In the genomic region with DNA sequence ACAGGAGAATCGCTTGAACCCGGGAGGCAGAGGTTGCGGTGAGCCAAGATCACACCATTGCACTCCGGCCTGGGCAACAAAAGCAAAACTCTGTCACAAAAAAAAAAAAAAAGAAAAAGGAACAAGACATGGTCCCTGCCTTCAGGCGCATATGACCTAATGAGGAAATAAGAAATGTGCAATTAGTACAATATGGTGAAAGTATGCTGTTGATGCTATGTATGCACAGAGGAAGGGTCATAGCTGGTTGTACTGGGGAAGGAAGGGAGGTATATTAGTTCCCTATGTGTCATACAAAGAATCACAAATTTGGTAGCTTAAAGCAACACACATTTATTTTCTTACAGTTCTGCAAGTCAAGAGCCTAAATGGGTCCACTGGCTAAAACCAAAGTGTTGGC, we compare ENCODE assay signal across 30 cellular contexts.
DNase-seq lines count a peak whose midpoint lies in the region; ATAC-seq and TF ChIP-seq lines count a peak whose summit lies in the region.
"Had no signal": no experiment of that assay in that cellular context is flagged by ENCODE, and none has a peak within 500 bp of the region (broad histone marks: within the 10 kb centered on the region; RNA-seq: fewer than 3 reads in every experiment).

No MANE protein-coding gene starts in this region.

- CTCF ChIA-PET in T-cell (lab: Charles Lee), result interaction anchor here (0.7 to 0.8 kb wide), 2 partner anchors 9 to 19 kb away, joined by 3 read pairs; no protein-coding TSS in a partner anchor

- ATAC-seq in central memory CD8-positive, alpha-beta T cell (replicated peaks; ENCODE audit: extremely low read depth, poor library complexity, severe bottlenecking), result peak; percentile 36
- ATAC-seq in T-cell (replicated peaks in 1 of 4), result no peak
- ATAC-seq: gastrocnemius medialis had no signal

- DNase-seq in CD14-positive monocyte (ENCODE audit: low spot score) (peak; percentile 57), MV-4-11 (lab: John Stamatoyannopoulos, UW) (peak; percentile 82), T-cell (no peak), COLO829 (ENCODE audit: low spot score) (no peak), COLO668 (lab: John Stamatoyannopoulos, UW; ENCODE audit: unreplicated experiment) (no peak), NCI-H128 (lab: John Stamatoyannopoulos, UW; ENCODE audit: unreplicated experiment) (no peak)
- DNase-seq in central memory CD8-positive, alpha-beta T cell (ENCODE audit: low spot score in 2 of 2), result no peak
- DNase-seq: activated CD4-positive, alpha-beta memory T cell treated with anti-CD3 and anti-CD28 coated beads, Interleukin-2, amount 10 ng/mL, durations not matched to agents 7 days and 5 days; activated CD4-positive, CD25-positive, alpha-beta regulatory T cell treated with anti-CD3 and anti-CD28 coated beads, Interleukin-2, amount 50 U/mL, for 72 hours; gastrocnemius medialis; hippocampal formation; KG1; MG63; midbrain; NCI-H1436 treated with DMSO at 0.1 percent for 48 hours; NCI-H446; NCI-H774; pancreas; retina; SHP77 treated with DMSO at 0.1 percent for 48 hours; stimulated activated CD4-positive, alpha-beta T cell treated with anti-CD3 and anti-CD28 coated beads, Interleukin-4, amount 100 ng/mL, for 1 hour; substantia nigra; T-helper 1 cell; uterus had no signal

- H3K4me3 Mint-ChIP-seq in CD14-positive monocyte, result peak overlapping the region; percentile 51 to 58
- H3K4me3 Mint-ChIP-seq in central memory CD8-positive, alpha-beta T cell, result no peak overlapping the region
- H3K4me3 Mint-ChIP-seq in T-cell, result no peak overlapping the region
- H3K4me3 Mint-ChIP-seq: activated CD4-positive, alpha-beta memory T cell treated with anti-CD3 and anti-CD28 coated beads, Interleukin-2, amount 10 ng/mL, durations not matched to agents 7 days and 5 days; activated naive CD8-positive, alpha-beta T cell had no signal

- peaks cover 0 to 3% (median 0%) of the 10 kb centered on the region in 7 donors for H3K9me3 Mint-ChIP-seq in CD14-positive monocyte
- H3K9me3 Mint-ChIP-seq in central memory CD8-positive, alpha-beta T cell, result no peaks in the 10 kb centered on the region
- peaks cover 0 to 3% (median 0%) of the 10 kb centered on the region in 3 donors for H3K9me3 Mint-ChIP-seq in T-cell
- H3K9me3 Mint-ChIP-seq: activated CD4-positive, alpha-beta memory T cell treated with anti-CD3 and anti-CD28 coated beads, Interleukin-2, amount 10 ng/mL, durations not matched to agents 7 days and 5 days; activated T-helper 2 cell treated with anti-CD3 and anti-CD28 coated beads, Interferon-gamma antibody, Interleukin-2, Interleukin-4, amounts not matched to agents 10 μg/mL and 5 μg/mL and 100 μg/mL, durations not matched to agents 14 hours and 24 hours and 36 hours had no signal

- H3K4me3 ChIP-seq in mucosa of rectum (ENCODE audit: low read length in 2 of 2), result no peak overlapping the region
- H3K4me3 ChIP-seq: ascending aorta; BLaER1 treated with 17β-estradiol and CSF1 and Interleukin-3, amounts not matched to agents 10 nM and 100 nM; cardiac muscle cell; gastrocnemius medialis; MG63; pancreas; uterus had no signal

- no peak overlapping the region for H3K9ac ChIP-seq in mucosa of rectum (ENCODE audit: low read depth in 1 of 2, low read length in 2 of 2)
- H3K9ac ChIP-seq: BLaER1 treated with 17β-estradiol and CSF1 and Interleukin-3, amounts not matched to agents 10 nM and 100 nM had no signal

- H3K27ac Mint-ChIP-seq in CD14-positive monocyte (peak overlapping the region; percentile 96 to 100 (median 99)), T-cell (no peak overlapping the region)
- H3K27ac Mint-ChIP-seq in central memory CD8-positive, alpha-beta T cell (ENCODE audit: low read depth), result no peak overlapping the region
- H3K27ac Mint-ChIP-seq: activated CD4-positive, alpha-beta memory T cell treated with anti-CD3 and anti-CD28 coated beads, Interleukin-2, amount 10 ng/mL, durations not matched to agents 7 days and 5 days; activated naive CD8-positive, alpha-beta T cell; activated T-helper 2 cell treated with anti-CD3 and anti-CD28 coated beads, Interferon-gamma antibody, Interleukin-2, Interleukin-4, amounts not matched to agents 10 μg/mL and 5 μg/mL and 100 μg/mL, durations not matched to agents 14 hours and 24 hours and 36 hours had no signal

- no peaks in the 10 kb centered on the region for H3K36me3 ChIP-seq in mucosa of rectum (ENCODE audit: control insufficient read depth in 2 of 2, insufficient read depth in 2 of 2, low read length in 2 of 2)
- H3K36me3 ChIP-seq: ascending aorta; BLaER1 treated with 17β-estradiol and CSF1 and Interleukin-3, amounts not matched to agents 10 nM and 100 nM; cardiac muscle cell; gastrocnemius medialis; MG63; pancreas; uterus had no signal

- peaks cover 0 to 3% (median 3%) of the 10 kb centered on the region in 3 donors for H3K27me3 Mint-ChIP-seq in CD14-positive monocyte (ENCODE audit: low read depth in 3 of 3)
- H3K27me3 Mint-ChIP-seq in central memory CD8-positive, alpha-beta T cell, result peaks cover 12% of the 10 kb centered on the region
- peaks cover 2 to 9% of the 10 kb centered on the region in 2 donors for H3K27me3 Mint-ChIP-seq in T-cell

- peaks cover 10 to 20% of the 10 kb centered on the region in 2 donors for H3K4me1 ChIP-seq in mucosa of rectum (ENCODE audit: control insufficient read depth in 2 of 2, insufficient read depth in 2 of 2, low read length in 2 of 2)
- H3K4me1 ChIP-seq: ascending aorta, gastrocnemius medialis, pancreas, uterus had no signal

- no peak for TF ChIP-seq CTCF in CD14-positive monocyte (IDR thresholded peaks at IDR 0.05)

- H3K9me3 ChIP-seq in mucosa of rectum (ENCODE audit: control insufficient read depth in 2 of 2, low read length in 2 of 2), result no peaks in the 10 kb centered on the region
- H3K9me3 ChIP-seq: ascending aorta, gastrocnemius medialis, MG63, pancreas, uterus had no signal

- H3K36me3 Mint-ChIP-seq in CD14-positive monocyte, result peaks cover 5 to 6% of the 10 kb centered on the region in 2 donors
- peaks cover 1% of the 10 kb centered on the region for H3K36me3 Mint-ChIP-seq in central memory CD8-positive, alpha-beta T cell (ENCODE audit: insufficient read depth)
- H3K36me3 Mint-ChIP-seq in T-cell, result no peaks in the 10 kb centered on the region
- H3K36me3 Mint-ChIP-seq: activated naive CD8-positive, alpha-beta T cell had no signal

- H3K4me1 Mint-ChIP-seq in CD14-positive monocyte, result peaks cover 78% of the 10 kb centered on the region
- H3K4me1 Mint-ChIP-seq in central memory CD8-positive, alpha-beta T cell, result no peaks in the 10 kb centered on the region
- no peaks in the 10 kb centered on the region for H3K4me1 Mint-ChIP-seq in T-cell
- H3K4me1 Mint-ChIP-seq: activated CD4-positive, alpha-beta memory T cell treated with anti-CD3 and anti-CD28 coated beads, Interleukin-2, amount 10 ng/mL, durations not matched to agents 7 days and 5 days had no signal

- POLR2A ChIA-PET in T-cell (lab: Charles Lee), result no interaction called here

- intact Hi-C loops in CD14-positive monocyte (cut with micrococcal nuclease), result loop anchor here in 1 of 2 donors (5.0 to 10.0 kb wide), 2 partner anchors 82 to 736 kb away; no protein-coding TSS in a partner anchor

- no peaks in the 10 kb centered on the region for H3K27me3 ChIP-seq in mucosa of rectum (ENCODE audit: control insufficient read depth in 2 of 2, insufficient read depth in 2 of 2, low read length in 2 of 2)
- H3K27me3 ChIP-seq: ascending aorta; BLaER1 treated with 17β-estradiol and CSF1 and Interleukin-3, amounts not matched to agents 10 nM and 100 nM; cardiac muscle cell; gastrocnemius medialis; MG63; pancreas; uterus had no signal

- peak overlapping the region; percentile 79 to 91 for H3K27ac ChIP-seq in mucosa of rectum (ENCODE audit: low read depth in 2 of 2, low read length in 2 of 2)
- H3K27ac ChIP-seq: ascending aorta; BLaER1 treated with 17β-estradiol and CSF1 and Interleukin-3, amounts not matched to agents 10 nM and 100 nM; cardiac muscle cell; gastrocnemius medialis; pancreas; uterus had no signal

Comparison
In these comparisons a context has a peak if more than half of its experiments do, and no peak if none do; other contexts are left out.
1. DNase-seq: peak in CD14-positive monocyte (single experiment) and MV-4-11 (single experiment); none in central memory CD8-positive, alpha-beta T cell (0 of 2), T-cell (0 of 34), COLO829 (single experiment), COLO668 (single experiment) and NCI-H128 (single experiment).
2. H3K27ac Mint-ChIP-seq: peak in CD14-positive monocyte (7 of 7); none in central memory CD8-positive, alpha-beta T cell (single experiment) and T-cell (0 of 2).
3. H3K4me3 Mint-ChIP-seq: peak in CD14-positive monocyte (2 of 2); none in central memory CD8-positive, alpha-beta T cell (single experiment) and T-cell (0 of 3).